In genomic region chr7:151696738-151697514, GRCh38 we compare ENCODE assay signal across 8 cellular contexts.
DNase-seq lines count a peak whose midpoint lies in the region; ATAC-seq and TF ChIP-seq lines count a peak whose summit lies in the region.

No MANE protein-coding gene starts in this region.

- H3K4me1 ChIP-seq in breast epithelium, result peaks cover 0 to 20% of the 10 kb centered on the region in 2 donors

- H3K36me3 Mint-ChIP-seq in mesothelial cell of epicardium, result no peaks in the 10 kb centered on the region
- no peaks in the 10 kb centered on the region for H3K36me3 Mint-ChIP-seq in effector memory CD8-positive, alpha-beta T cell (ENCODE audit: insufficient read depth)
- no peaks in the 10 kb centered on the region for H3K36me3 Mint-ChIP-seq in T-helper 2 cell treated with Interferon-gamma antibody and Interleukin-4, amounts not matched to agents 5 μg/mL and 100 μg/mL, for 36 hours (ENCODE audit: low read depth)

- ATAC-seq in effector memory CD8-positive, alpha-beta T cell (replicated peaks), result no peak

- TF ChIP-seq CTCF in breast epithelium (IDR thresholded peaks at IDR 0.05) (no peak), mesothelial cell of epicardium (IDR thresholded peaks at IDR 0.05; ENCODE audit: unreplicated experiment) (no peak)

- no peak for TF ChIP-seq POLR2A in breast epithelium (IDR thresholded peaks at IDR 0.05)

- DNase-seq in COLO668 (lab: John Stamatoyannopoulos, UW; ENCODE audit: unreplicated experiment) (peak; percentile 95), NCI-H187 treated with DMSO at 0.1 percent for 48 hours (lab: John Stamatoyannopoulos, UW) (peak; percentile 82), breast epithelium (ENCODE audit: low spot score in 2 of 2) (no peak), mesothelial cell of epicardium (ENCODE audit: low spot score in 2 of 2, unreplicated experiment in 2 of 2) (no peak)
- no peak for DNase-seq in stimulated activated CD4-positive, alpha-beta T cell treated with anti-CD3 and anti-CD28 coated beads, Interleukin-15, amount 100 ng/mL, for 24 hours
- no peak for DNase-seq in activated T-cell treated with anti-CD3 and anti-CD28 coated beads, Interleukin-2, amount 50 U/mL, for 48 hours
- no peak for DNase-seq in effector memory CD8-positive, alpha-beta T cell
- DNase-seq in T-helper 2 cell treated with Interferon-gamma antibody and Interleukin-4, amounts not matched to agents 5 μg/mL and 100 μg/mL, for 36 hours (ENCODE audit: low spot score), result no peak

- peak overlapping the region; percentile 86 for H3K27ac Mint-ChIP-seq in mesothelial cell of epicardium
- H3K27ac Mint-ChIP-seq in effector memory CD8-positive, alpha-beta T cell, result no peak overlapping the region
- H3K27ac Mint-ChIP-seq in T-helper 2 cell treated with Interferon-gamma antibody and Interleukin-4, amounts not matched to agents 5 μg/mL and 100 μg/mL, for 36 hours, result no peak overlapping the region

- peak overlapping the region; percentile 83 to 85 for H3K27ac ChIP-seq in breast epithelium

- intact Hi-C loops in breast epithelium (cut with DNase I; ENCODE audit: low total_unique reads), result no loop called here

- H3K9me3 ChIP-seq in breast epithelium, result no peaks in the 10 kb centered on the region

- no peak overlapping the region for H3K4me3 Mint-ChIP-seq in mesothelial cell of epicardium
- H3K4me3 Mint-ChIP-seq in effector memory CD8-positive, alpha-beta T cell, result no peak overlapping the region
- H3K4me3 Mint-ChIP-seq in T-helper 2 cell treated with Interferon-gamma antibody and Interleukin-4, amounts not matched to agents 5 μg/mL and 100 μg/mL, for 36 hours, result no peak overlapping the region

- no peaks in the 10 kb centered on the region for H3K27me3 Mint-ChIP-seq in mesothelial cell of epicardium (ENCODE audit: low read depth)
- H3K27me3 Mint-ChIP-seq in effector memory CD8-positive, alpha-beta T cell, result no peaks in the 10 kb centered on the region
- H3K27me3 Mint-ChIP-seq in T-helper 2 cell treated with Interferon-gamma antibody and Interleukin-4, amounts not matched to agents 5 μg/mL and 100 μg/mL, for 36 hours (ENCODE audit: low read depth), result no peaks in the 10 kb centered on the region

- no peaks in the 10 kb centered on the region for H3K9me3 Mint-ChIP-seq in mesothelial cell of epicardium
- no peaks in the 10 kb centered on the region for H3K9me3 Mint-ChIP-seq in effector memory CD8-positive, alpha-beta T cell
- no peaks in the 10 kb centered on the region for H3K9me3 Mint-ChIP-seq in T-helper 2 cell treated with Interferon-gamma antibody and Interleukin-4, amounts not matched to agents 5 μg/mL and 100 μg/mL, for 36 hours

- H3K4me3 ChIP-seq in breast epithelium, result no peak overlapping the region

- no peaks in the 10 kb centered on the region for H3K36me3 ChIP-seq in breast epithelium

- H3K27me3 ChIP-seq in breast epithelium, result no peaks in the 10 kb centered on the region

- peaks cover 23% of the 10 kb centered on the region for H3K4me1 Mint-ChIP-seq in mesothelial cell of epicardium
- peaks cover 0 to 7% of the 10 kb centered on the region in 2 donors for H3K4me1 Mint-ChIP-seq in effector memory CD8-positive, alpha-beta T cell (ENCODE audit: low read depth in 2 of 2)
- no peaks in the 10 kb centered on the region for H3K4me1 Mint-ChIP-seq in T-helper 2 cell treated with Interferon-gamma antibody and Interleukin-4, amounts not matched to agents 5 μg/mL and 100 μg/mL, for 36 hours (ENCODE audit: low read depth)

Comparison
In these comparisons a context has a peak if more than half of its experiments do, and no peak if none do; other contexts are left out.
1. DNase-seq: peak in COLO668 (single experiment) and NCI-H187 treated with DMSO at 0.1 percent for 48 hours (single experiment); none in breast epithelium (0 of 2), mesothelial cell of epicardium (0 of 2), stimulated activated CD4-positive, alpha-beta T cell treated with anti-CD3 and anti-CD28 coated beads, Interleukin-15, amount 100 ng/mL, for 24 hours (single experiment), activated T-cell treated with anti-CD3 and anti-CD28 coated beads, Interleukin-2, amount 50 U/mL, for 48 hours (0 of 2), effector memory CD8-positive, alpha-beta T cell (0 of 3) and T-helper 2 cell treated with Interferon-gamma antibody and Interleukin-4, amounts not matched to agents 5 μg/mL and 100 μg/mL, for 36 hours (single experiment).